8 cellular contexts compared by ENCODE assay signal in the genomic region with DNA sequence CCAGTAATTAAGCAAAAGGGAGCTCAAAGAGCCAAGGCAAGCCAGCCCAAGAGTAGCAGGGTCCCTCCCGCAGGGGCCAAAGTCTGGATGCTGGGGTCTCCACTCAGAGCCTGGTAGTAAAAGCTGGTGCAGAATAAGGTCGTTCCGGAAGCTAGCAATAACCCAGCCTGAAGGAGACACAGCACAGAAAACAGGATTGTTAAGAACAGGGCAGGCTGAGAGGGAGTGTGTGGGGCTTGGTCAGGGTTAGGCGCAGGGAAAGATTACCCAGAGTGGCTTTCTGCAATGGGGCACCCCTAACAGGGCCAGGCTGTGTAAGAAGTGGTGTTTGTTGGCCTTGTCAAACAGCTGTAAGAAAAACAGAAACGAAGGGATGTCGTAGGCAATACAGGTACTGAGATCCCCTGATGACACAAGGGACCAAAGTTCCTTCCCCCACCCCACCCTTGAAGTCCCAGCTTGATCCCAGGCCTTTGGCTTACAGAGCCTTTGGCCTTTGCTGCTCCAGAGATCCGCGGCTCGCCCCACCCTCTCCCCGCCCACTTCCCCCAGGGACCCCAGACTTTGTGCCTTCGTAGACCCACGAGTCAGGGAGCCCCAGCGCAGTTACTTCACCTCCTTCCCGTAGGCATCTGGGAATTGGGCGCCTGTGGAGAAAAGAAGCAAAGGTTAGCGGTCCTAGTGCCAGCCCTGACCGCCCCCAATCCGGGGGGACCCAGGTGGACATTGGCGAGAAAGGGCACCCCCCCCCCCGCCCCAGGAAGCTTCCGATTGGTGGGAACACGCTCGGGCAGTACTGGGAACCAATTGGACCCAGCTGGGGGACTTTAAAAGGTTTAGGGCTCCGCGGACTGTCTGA.
DNase-seq lines count a peak whose midpoint lies in the region; ATAC-seq and TF ChIP-seq lines count a peak whose summit lies in the region.

No MANE protein-coding gene starts in this region.

- TF ChIP-seq CTCF in astrocyte of the spinal cord (IDR thresholded peaks at IDR 0.05; ENCODE audit: low read depth, low read length), result no peak

- DNase-seq in T-helper 1 cell (no peak), NCI-H82 treated with DMSO at 0.1 percent for 48 hours (lab: John Stamatoyannopoulos, UW; ENCODE audit: unreplicated experiment) (peak; percentile 81), astrocyte of the spinal cord (ENCODE audit: low read depth, low spot score) (no peak), iPS-NIHi7 (ENCODE audit: extremely low spot score) (peak; percentile 73)
- DNase-seq in stimulated activated CD8-positive, alpha-beta memory T cell treated with anti-CD3 and anti-CD28 coated beads, Interleukin-12 subunit alpha, Interleukin-12 subunit beta, amount 100 ng/mL, for 4 hours (ENCODE audit: low read depth), result peak; percentile 9

- peak overlapping the region; percentile 86 for H3K4me3 Mint-ChIP-seq in T-helper 1 cell treated with Interleukin-12 subunit alpha and Interleukin-12 subunit beta and Interleukin-4 antibody, amounts not matched to agents 30 μg/mL and 1 μg/mL, for 36 hours

- no peaks in the 10 kb centered on the region for H3K9me3 Mint-ChIP-seq in T-helper 1 cell treated with Interleukin-12 subunit alpha and Interleukin-12 subunit beta and Interleukin-4 antibody, amounts not matched to agents 30 μg/mL and 1 μg/mL, for 36 hours

- ATAC-seq in HG02623 (IDR thresholded peaks at IDR 0.05; ENCODE audit: unreplicated experiment) (no peak), GM19397 (IDR thresholded peaks at IDR 0.05; ENCODE audit: unreplicated experiment) (no peak)

- in situ Hi-C loops in astrocyte of the spinal cord (cut with HindIII; ENCODE audit: low sequenced_read_pairs), result no loop called here

- H3K27ac Mint-ChIP-seq in T-helper 1 cell treated with Interleukin-12 subunit alpha and Interleukin-12 subunit beta and Interleukin-4 antibody, amounts not matched to agents 30 μg/mL and 1 μg/mL, for 36 hours, result peak overlapping the region; percentile 90

- H3K27me3 Mint-ChIP-seq in T-helper 1 cell treated with Interleukin-12 subunit alpha and Interleukin-12 subunit beta and Interleukin-4 antibody, amounts not matched to agents 30 μg/mL and 1 μg/mL, for 36 hours (ENCODE audit: low read depth), result peaks cover 20% of the 10 kb centered on the region

- H3K4me3 ChIP-seq in astrocyte of the spinal cord (ENCODE audit: low read depth, low read length), result peak overlapping the region; percentile 74

- peaks cover 4% of the 10 kb centered on the region for H3K36me3 Mint-ChIP-seq in T-helper 1 cell treated with Interleukin-12 subunit alpha and Interleukin-12 subunit beta and Interleukin-4 antibody, amounts not matched to agents 30 μg/mL and 1 μg/mL, for 36 hours (ENCODE audit: low read depth)

- peaks cover 14% of the 10 kb centered on the region for H3K4me1 Mint-ChIP-seq in T-helper 1 cell treated with Interleukin-12 subunit alpha and Interleukin-12 subunit beta and Interleukin-4 antibody, amounts not matched to agents 30 μg/mL and 1 μg/mL, for 36 hours (ENCODE audit: low read depth)

Comparison
In these comparisons a context has a peak if more than half of its experiments do, and no peak if none do; other contexts are left out.
1. DNase-seq: peak in NCI-H82 treated with DMSO at 0.1 percent for 48 hours (single experiment), iPS-NIHi7 (single experiment) and stimulated activated CD8-positive, alpha-beta memory T cell treated with anti-CD3 and anti-CD28 coated beads, Interleukin-12 subunit alpha, Interleukin-12 subunit beta, amount 100 ng/mL, for 4 hours (single experiment); none in T-helper 1 cell (0 of 5) and astrocyte of the spinal cord (single experiment).